ENCODE assay signal across 1 cellular context in genomic region chr16:56246051-56246817, GRCh38.
TF ChIP-seq lines count a peak whose summit lies in the region.

No MANE protein-coding gene starts in this region.

TF ChIP-seq in GM23338, 12 proteins besides CTCF, POLR2A, EP300 and RAD21 (continued from another document):
- TF ChIP-seq ZNF462 (CRISPR knock-in tag; IDR thresholded peaks at IDR 0.05) = no peak
- no peak for TF ChIP-seq POLR2AphosphoS5 (IDR thresholded peaks at IDR 0.05; ENCODE audit: low read depth)
- no peak for TF ChIP-seq EZH2 (IDR thresholded peaks at IDR 0.05; ENCODE audit: low read depth, unreplicated experiment)
- TF ChIP-seq ETS1 (IDR thresholded peaks at IDR 0.05) = no peak
